Comparison of ENCODE assay signal across 22 cellular contexts in the genomic region with DNA sequence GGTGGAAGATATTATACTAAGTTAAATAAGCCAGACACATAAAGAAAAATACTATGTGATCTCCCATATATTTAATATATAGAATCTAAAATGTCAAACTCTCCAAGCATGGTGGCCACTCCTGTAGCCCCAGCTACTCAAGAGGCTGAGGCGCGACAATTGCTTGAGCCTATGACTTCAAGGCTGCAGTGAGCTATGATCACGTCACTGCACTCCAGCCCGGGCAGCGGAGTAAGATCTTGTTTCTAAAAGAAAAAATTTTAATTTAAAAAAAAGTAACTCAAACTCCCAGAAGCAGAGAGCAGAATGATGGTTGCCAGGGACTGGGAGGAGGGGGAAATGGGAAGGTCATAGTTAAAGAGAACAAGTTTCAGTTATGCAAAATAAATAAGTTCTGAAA. TPM values are rescaled to one million over a fixed set of nuclear protein-coding genes. Genes with fewer than 3 reads are reported as not detected.
DNase-seq lines count a peak whose midpoint lies in the region; ATAC-seq, FAIRE-seq and TF ChIP-seq lines count a peak whose summit lies in the region.
"Had no signal": no experiment of that assay in that cellular context is flagged by ENCODE, and none has a peak within 500 bp of the region (broad histone marks: within the 10 kb centered on the region; RNA-seq: fewer than 3 reads in every experiment).

No MANE protein-coding gene starts in this region.

- intact Hi-C loops in activated CD4-positive, alpha-beta T cell treated with anti-CD3 and anti-CD28 coated beads for 36 hours (cut with DNase I, micrococcal nuclease), result no loop called here
- intact Hi-C loops in activated T-helper 2 cell treated with anti-CD3 and anti-CD28 coated beads, Interferon-gamma antibody, Interleukin-2, Interleukin-4, amounts not matched to agents 10 μg/mL and 5 μg/mL and 100 μg/mL, durations not matched to agents 14 hours and 24 hours and 36 hours (cut with micrococcal nuclease), result no loop called here

- no peak overlapping the region for H3K4me3 ChIP-seq in foreskin fibroblast (ENCODE audit: low read depth in 1 of 2, low read length in 2 of 2)
- H3K4me3 ChIP-seq: body of pancreas, colonic mucosa had no signal

- H3K27ac Mint-ChIP-seq in activated CD4-positive, alpha-beta T cell treated with anti-CD3 and anti-CD28 coated beads for 36 hours, result peak overlapping the region; percentile 95
- H3K27ac Mint-ChIP-seq in activated T-helper 2 cell treated with anti-CD3 and anti-CD28 coated beads, Interferon-gamma antibody, Interleukin-2, Interleukin-4, amounts not matched to agents 10 μg/mL and 5 μg/mL and 100 μg/mL, durations not matched to agents 14 hours and 24 hours and 36 hours, result peak overlapping the region; percentile 93
- H3K27ac Mint-ChIP-seq in natural killer cell treated with Interleukin-12 subunit alpha and Interleukin-12 subunit beta and Interleukin-15 and Interleukin-18, amount 100 ng/mL, for 72 hours, result peak overlapping the region; percentile 97 to 99

- H3K36me3 Mint-ChIP-seq in activated CD4-positive, alpha-beta T cell treated with anti-CD3 and anti-CD28 coated beads for 36 hours (ENCODE audit: low read depth), result peaks cover 53% of the 10 kb centered on the region
- peaks cover 58% of the 10 kb centered on the region for H3K36me3 Mint-ChIP-seq in activated T-helper 2 cell treated with anti-CD3 and anti-CD28 coated beads, Interferon-gamma antibody, Interleukin-2, Interleukin-4, amounts not matched to agents 10 μg/mL and 5 μg/mL and 100 μg/mL, durations not matched to agents 14 hours and 24 hours and 36 hours (ENCODE audit: low read depth)
- peaks cover 38% of the 10 kb centered on the region for H3K36me3 Mint-ChIP-seq in natural killer cell treated with Interleukin-12 subunit alpha and Interleukin-12 subunit beta and Interleukin-15 and Interleukin-18, amount 100 ng/mL, for 72 hours

- no peak for DNase-seq in activated CD4-positive, alpha-beta T cell treated with anti-CD3 and anti-CD28 coated beads for 36 hours
- no peak for DNase-seq in activated CD4-positive, alpha-beta T cell treated with anti-CD3 and anti-CD28 coated beads for 4 hours
- no peak for DNase-seq in GM19239 (ENCODE audit: insufficient read length, low spot score)
- no peak for DNase-seq in activated T-helper 2 cell treated with anti-CD3 and anti-CD28 coated beads, Interferon-gamma antibody, Interleukin-2, Interleukin-4, amounts not matched to agents 10 μg/mL and 5 μg/mL and 100 μg/mL, durations not matched to agents 14 hours and 24 hours and 36 hours (ENCODE audit: low spot score)
- no peak for DNase-seq in natural killer cell treated with Interleukin-12 subunit alpha and Interleukin-12 subunit beta and Interleukin-15 and Interleukin-18, amount 100 ng/mL, for 72 hours (ENCODE audit: low spot score)
- DNase-seq in foreskin fibroblast, result no peak
- no peak for DNase-seq in NCI-H2227 (lab: John Stamatoyannopoulos, UW; ENCODE audit: unreplicated experiment)
- DNase-seq: body of pancreas; colonic mucosa; EL; H9; head of caudate nucleus; NCI-H1092; NCI-H2029; NCI-H446; small intestine; stimulated activated CD4-positive, alpha-beta T cell treated with anti-CD3 and anti-CD28 coated beads, Interleukin-4, amount 100 ng/mL, for 1 hour; T1000 had no signal

- POLR2A ChIA-PET in activated CD4-positive, alpha-beta T cell treated with anti-CD3 and anti-CD28 coated beads for 36 hours (lab: Charles Lee), result interaction anchor here (0.9 to 1.0 kb wide), 4 partner anchors 9 to 58 kb away, joined by 3 to 4 read pairs (median 4); partner anchors contain the start of genes PIGB and PIGBOS1

- no peak overlapping the region for H3K4me3 Mint-ChIP-seq in activated CD4-positive, alpha-beta T cell treated with anti-CD3 and anti-CD28 coated beads for 36 hours
- no peak overlapping the region for H3K4me3 Mint-ChIP-seq in activated T-helper 2 cell treated with anti-CD3 and anti-CD28 coated beads, Interferon-gamma antibody, Interleukin-2, Interleukin-4, amounts not matched to agents 10 μg/mL and 5 μg/mL and 100 μg/mL, durations not matched to agents 14 hours and 24 hours and 36 hours (ENCODE audit: low read depth)
- H3K4me3 Mint-ChIP-seq in natural killer cell treated with Interleukin-12 subunit alpha and Interleukin-12 subunit beta and Interleukin-15 and Interleukin-18, amount 100 ng/mL, for 72 hours, result peak overlapping the region; percentile 84
- H3K4me3 Mint-ChIP-seq: H9 had no signal

- H3K27me3 Mint-ChIP-seq in activated CD4-positive, alpha-beta T cell treated with anti-CD3 and anti-CD28 coated beads for 36 hours, result no peaks in the 10 kb centered on the region
- no peaks in the 10 kb centered on the region for H3K27me3 Mint-ChIP-seq in activated T-helper 2 cell treated with anti-CD3 and anti-CD28 coated beads, Interferon-gamma antibody, Interleukin-2, Interleukin-4, amounts not matched to agents 10 μg/mL and 5 μg/mL and 100 μg/mL, durations not matched to agents 14 hours and 24 hours and 36 hours (ENCODE audit: low read depth)
- H3K27me3 Mint-ChIP-seq in natural killer cell treated with Interleukin-12 subunit alpha and Interleukin-12 subunit beta and Interleukin-15 and Interleukin-18, amount 100 ng/mL, for 72 hours, result no peaks in the 10 kb centered on the region
- H3K27me3 Mint-ChIP-seq: activated naive CD4-positive, alpha-beta T cell treated with anti-CD3 and anti-CD28 coated beads, Interleukin-2, amount 50 U/mL, for 24 hours had no signal

- CTCF ChIA-PET in activated CD4-positive, alpha-beta T cell treated with anti-CD3 and anti-CD28 coated beads for 36 hours (lab: Charles Lee), result interaction anchor here (0.7 to 2.0 kb wide), 6 partner anchors 7 to 598 kb away, joined by 3 to 6 read pairs (median 4); no protein-coding TSS in a partner anchor

- peaks cover 82% of the 10 kb centered on the region for H3K4me1 Mint-ChIP-seq in activated CD4-positive, alpha-beta T cell treated with anti-CD3 and anti-CD28 coated beads for 36 hours
- H3K4me1 Mint-ChIP-seq in activated T-helper 2 cell treated with anti-CD3 and anti-CD28 coated beads, Interferon-gamma antibody, Interleukin-2, Interleukin-4, amounts not matched to agents 10 μg/mL and 5 μg/mL and 100 μg/mL, durations not matched to agents 14 hours and 24 hours and 36 hours (ENCODE audit: low read depth), result peaks cover 72% of the 10 kb centered on the region
- H3K4me1 Mint-ChIP-seq in natural killer cell treated with Interleukin-12 subunit alpha and Interleukin-12 subunit beta and Interleukin-15 and Interleukin-18, amount 100 ng/mL, for 72 hours (ENCODE audit: low read depth in 2 of 2), result peaks cover 79 to 90% of the 10 kb centered on the region in 2 donors

- no peak for ATAC-seq in activated CD4-positive, alpha-beta T cell treated with anti-CD3 and anti-CD28 coated beads for 36 hours
- ATAC-seq in natural killer cell treated with Interleukin-12 subunit alpha and Interleukin-12 subunit beta and Interleukin-15 and Interleukin-18, amount 100 ng/mL, for 72 hours, result no peak
- ATAC-seq in HG03139 (IDR thresholded peaks at IDR 0.05; ENCODE audit: unreplicated experiment), result no peak
- ATAC-seq: body of pancreas had no signal

- no peaks in the 10 kb centered on the region for H3K9me3 Mint-ChIP-seq in activated CD4-positive, alpha-beta T cell treated with anti-CD3 and anti-CD28 coated beads for 36 hours (ENCODE audit: low read depth)
- H3K9me3 Mint-ChIP-seq in activated T-helper 2 cell treated with anti-CD3 and anti-CD28 coated beads, Interferon-gamma antibody, Interleukin-2, Interleukin-4, amounts not matched to agents 10 μg/mL and 5 μg/mL and 100 μg/mL, durations not matched to agents 14 hours and 24 hours and 36 hours, result peaks cover 20% of the 10 kb centered on the region
- H3K9me3 Mint-ChIP-seq in natural killer cell treated with Interleukin-12 subunit alpha and Interleukin-12 subunit beta and Interleukin-15 and Interleukin-18, amount 100 ng/mL, for 72 hours, result no peaks in the 10 kb centered on the region
- H3K9me3 Mint-ChIP-seq: activated naive CD4-positive, alpha-beta T cell treated with anti-CD3 and anti-CD28 coated beads, Interleukin-2, amount 50 U/mL, for 24 hours; H9 had no signal

- no peak for TF ChIP-seq CTCF in foreskin fibroblast (IDR thresholded peaks at IDR 0.05; ENCODE audit: low read depth, low read length)

- peak; percentile 56 for FAIRE-seq in GM19239 (lab: Jason Lieb, UNC)
- FAIRE-seq: D721Med, RCC 7860, small intestine had no signal

RNA-seq across cellular contexts. Expression of gene RAB27A, which starts 13.3 kb away (rescaled TPM):
- total RNA-seq in activated CD4-positive, alpha-beta T cell treated with anti-CD3 and anti-CD28 coated beads for 36 hours, result 100 to 1,000 TPM; 111 to 129 TPM
- total RNA-seq in activated T-helper 2 cell treated with anti-CD3 and anti-CD28 coated beads, Interferon-gamma antibody, Interleukin-2, Interleukin-4, amounts not matched to agents 10 μg/mL and 5 μg/mL and 100 μg/mL, durations not matched to agents 14 hours and 24 hours and 36 hours, result 72.3 and 74.4 TPM in 2 replicates
- 100 to 1,000 TPM; 136 to 243 TPM for total RNA-seq in natural killer cell treated with Interleukin-12 subunit alpha and Interleukin-12 subunit beta and Interleukin-15 and Interleukin-18, amount 100 ng/mL, for 72 hours

RNA-seq across cellular contexts. Expression of gene PIGBOS1, which starts 42.6 kb away (rescaled TPM):
- 10 to 100 TPM in 1 of 2 experiments, 1 to 10 TPM in 1; 8.8 to 11.0 TPM for total RNA-seq in activated CD4-positive, alpha-beta T cell treated with anti-CD3 and anti-CD28 coated beads for 36 hours
- total RNA-seq in activated T-helper 2 cell treated with anti-CD3 and anti-CD28 coated beads, Interferon-gamma antibody, Interleukin-2, Interleukin-4, amounts not matched to agents 10 μg/mL and 5 μg/mL and 100 μg/mL, durations not matched to agents 14 hours and 24 hours and 36 hours, result 9.5 and 12.3 TPM in 2 replicates
- 10 to 100 TPM; 13.2 to 13.3 TPM for total RNA-seq in natural killer cell treated with Interleukin-12 subunit alpha and Interleukin-12 subunit beta and Interleukin-15 and Interleukin-18, amount 100 ng/mL, for 72 hours

RNA-seq across cellular contexts. Expression of gene PIGB, which starts 42.7 kb away (rescaled TPM):
- 10 to 100 TPM; 19.8 to 21.1 TPM for total RNA-seq in activated CD4-positive, alpha-beta T cell treated with anti-CD3 and anti-CD28 coated beads for 36 hours
- 19.7 and 21.0 TPM in 2 replicates for total RNA-seq in activated T-helper 2 cell treated with anti-CD3 and anti-CD28 coated beads, Interferon-gamma antibody, Interleukin-2, Interleukin-4, amounts not matched to agents 10 μg/mL and 5 μg/mL and 100 μg/mL, durations not matched to agents 14 hours and 24 hours and 36 hours
- 10 to 100 TPM; 18.4 to 27.5 TPM for total RNA-seq in natural killer cell treated with Interleukin-12 subunit alpha and Interleukin-12 subunit beta and Interleukin-15 and Interleukin-18, amount 100 ng/mL, for 72 hours
